21 cellular contexts compared by ENCODE assay signal in the genomic region with DNA sequence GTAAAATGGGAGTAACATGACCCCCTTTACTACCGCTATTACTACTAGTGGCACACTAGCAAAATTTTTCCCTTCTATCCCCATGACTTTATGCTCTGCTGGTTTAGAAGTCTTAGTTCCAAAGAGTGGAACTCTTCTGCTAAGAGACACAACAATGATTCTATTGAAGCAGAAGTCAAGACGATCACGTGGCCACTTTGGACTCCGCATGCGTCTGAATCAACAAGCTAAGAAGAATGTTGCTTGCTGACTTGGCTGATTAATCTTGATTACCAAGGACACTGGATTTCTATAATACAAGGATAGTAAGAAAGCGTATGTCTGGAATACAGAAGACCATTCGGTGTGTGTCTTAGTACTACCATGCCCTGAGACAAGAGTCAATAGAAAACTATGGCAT.
"Had no signal": no experiment of that assay in that cellular context is flagged by ENCODE, and none has a peak within 500 bp of the region (broad histone marks: within the 10 kb centered on the region; RNA-seq: fewer than 3 reads in every experiment).

No MANE protein-coding gene starts in this region.

- H3K9me3 ChIP-seq: left ventricle myocardium inferior, neutrophil, sigmoid colon, spleen, suprapubic skin, thoracic aorta, tibial nerve, uterus had no signal

- DNase-seq: immature natural killer cell; islet precursor cell; left ventricle myocardium inferior; naive B cell; natural killer cell; nephron progenitor cell; occipital lobe; right cardiac atrium; sigmoid colon; small intestine; spleen; stimulated activated CD4-positive, alpha-beta T cell treated with anti-CD3 and anti-CD28 coated beads, Interleukin-4, amount 100 ng/mL, for 24 hours; stimulated activated naive CD4-positive, alpha-beta T cell; uterus had no signal

- H3K27me3 ChIP-seq: neural progenitor cell, neutrophil, sigmoid colon, spleen, suprapubic skin, tibial nerve, uterus had no signal

- H3K36me3 ChIP-seq: left ventricle myocardium inferior, neural progenitor cell, neutrophil, sigmoid colon, spleen, suprapubic skin, thoracic aorta, tibial nerve, uterus had no signal

- H3K4me3 ChIP-seq: left ventricle myocardium inferior, lung, neural progenitor cell, sigmoid colon, spleen, suprapubic skin, thoracic aorta, tibial nerve, uterus had no signal

- ATAC-seq: natural killer cell; right cardiac atrium; stimulated activated effector memory CD8-positive, alpha-beta T cell treated with anti-CD3 and anti-CD28 coated beads, Interleukin-12 subunit alpha, Interleukin-12 subunit beta, amount 100 ng/mL, for 72 hours had no signal
